Comparison of ENCODE assay signal across 8 cellular contexts in the genomic region with DNA sequence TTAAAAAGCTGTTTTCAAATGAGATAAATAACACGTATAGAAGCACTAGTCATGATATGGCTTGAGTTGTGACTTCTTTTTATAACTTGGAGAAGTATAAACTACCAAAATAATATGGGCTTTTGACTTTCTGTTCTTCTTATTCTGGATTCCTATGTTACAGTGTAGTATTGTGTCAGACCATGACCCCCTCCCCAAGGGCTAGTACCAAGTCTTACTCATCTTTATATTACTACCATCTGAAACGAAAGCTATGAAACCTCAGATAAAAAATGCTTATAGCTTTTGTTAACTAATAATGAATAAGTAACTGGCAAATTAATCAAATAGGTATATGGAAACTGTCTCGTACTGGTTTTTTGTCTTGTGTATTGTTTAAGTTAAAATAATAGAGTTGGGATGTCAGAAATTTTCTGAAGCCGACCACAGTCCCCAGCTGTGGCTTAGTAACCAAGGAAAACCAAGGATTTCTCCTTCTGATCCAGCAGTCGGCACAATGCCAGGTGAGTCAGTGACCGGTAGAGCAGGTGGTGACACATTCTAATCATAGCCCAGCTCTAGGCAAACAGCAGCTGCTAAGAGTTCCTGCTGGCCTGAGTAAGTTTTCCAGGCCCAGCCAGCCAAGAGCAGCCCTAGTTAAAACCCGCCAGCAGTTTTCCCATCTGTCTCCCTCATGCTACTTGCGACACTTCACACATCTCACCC.
DNase-seq lines count a peak whose midpoint lies in the region; ATAC-seq and TF ChIP-seq lines count a peak whose summit lies in the region.

No MANE protein-coding gene starts in this region.

- no peaks in the 10 kb centered on the region for H3K9me3 Mint-ChIP-seq in WTC11
- H3K9me3 Mint-ChIP-seq in T-cell: peaks cover 0 to 5% (median 0%) of the 10 kb centered on the region in 3 donors

- no peaks in the 10 kb centered on the region for H3K27me3 ChIP-seq in AG04450 (ENCODE audit: control insufficient read depth, insufficient read depth, low read length)
- H3K27me3 ChIP-seq in MG63: no peaks in the 10 kb centered on the region

- H3K36me3 ChIP-seq in MG63: no peaks in the 10 kb centered on the region

- H3K27ac ChIP-seq in AG04450 (ENCODE audit: low read depth, low read length): no peak overlapping the region

- H3K4me3 Mint-ChIP-seq in WTC11 (no peak overlapping the region), T-cell (no peak overlapping the region)

- peak; percentile 52 for ATAC-seq in WTC11
- ATAC-seq in GM18907 (IDR thresholded peaks at IDR 0.05; ENCODE audit: unreplicated experiment): no peak
- ATAC-seq in T-cell (replicated peaks in 1 of 4): no peak

- H3K9me3 ChIP-seq in AG04450 (ENCODE audit: control insufficient read depth, insufficient read depth, low read length) (no peaks in the 10 kb centered on the region), MG63 (no peaks in the 10 kb centered on the region)

- no peak overlapping the region for H3K4me3 ChIP-seq in AG04450 (ENCODE audit: low read depth, low read length)
- no peak overlapping the region for H3K4me3 ChIP-seq in MG63

- POLR2A ChIA-PET in AG04450 (lab: Yijun Ruan, JAX) (no interaction called here), WTC11 (lab: Charles Lee) (no interaction called here), T-cell (lab: Charles Lee) (no interaction called here)

- no peak for TF ChIP-seq CTCF in AG04450 (IDR thresholded peaks at IDR 0.05; ENCODE audit: low read depth, low read length)
- TF ChIP-seq CTCF in WTC11 (IDR thresholded peaks at IDR 0.05): no peak

- CTCF ChIA-PET in AG04450 (lab: Charles Lee): interaction anchor here (0.6 kb wide), 1 partner anchor 549 kb away, joined by 3 read pairs; no protein-coding TSS in a partner anchor
- CTCF ChIA-PET in WTC11 (lab: Charles Lee): no interaction called here
- CTCF ChIA-PET in T-cell (lab: Charles Lee): no interaction called here

- H3K36me3 Mint-ChIP-seq in WTC11 (peaks cover 3% of the 10 kb centered on the region; the same call in 1 of the 2 replicates), T-cell (no peaks in the 10 kb centered on the region)

- H3K4me1 Mint-ChIP-seq in WTC11: peaks cover 55% of the 10 kb centered on the region
- no peaks in the 10 kb centered on the region for H3K4me1 Mint-ChIP-seq in T-cell

- H3K27ac Mint-ChIP-seq in WTC11 (peak overlapping the region; percentile 68), T-cell (no peak overlapping the region)

- H3K27me3 Mint-ChIP-seq in WTC11 (ENCODE audit: low read depth): no peaks in the 10 kb centered on the region
- peaks cover 0 to 7% of the 10 kb centered on the region in 2 donors for H3K27me3 Mint-ChIP-seq in T-cell

- DNase-seq in AG04450 (ENCODE audit: low read depth, low spot score) (peak; percentile 2), MG63 (peak; percentile 92), WTC11 (ENCODE audit: low spot score) (no peak), islet precursor cell (peak; percentile 96), SKM-1 treated with dmso at 0.1 percent for 144 hours (lab: John Stamatoyannopoulos, UW; ENCODE audit: unreplicated experiment) (no peak), T-cell (no peak)
- no peak for DNase-seq in stimulated activated CD4-positive, alpha-beta T cell treated with anti-CD3 and anti-CD28 coated beads, Interleukin-15, amount 100 ng/mL, for 24 hours

TF ChIP-seq in WTC11, 78 proteins besides CTCF, POLR2A, EP300 and RAD21 (continues in another document):
- TF ChIP-seq ZNF281 (CRISPR knock-in tag; IDR thresholded peaks at IDR 0.05) (no peak), PRRX2 (CRISPR knock-in tag; IDR thresholded peaks at IDR 0.05) (no peak), NFYB (CRISPR knock-in tag; conservative IDR thresholded peaks at IDR 0.05; ENCODE audit: low read depth) (no peak), JAZF1 (CRISPR knock-in tag; IDR thresholded peaks at IDR 0.05) (no peak)
- TF ChIP-seq, protein P1, sequence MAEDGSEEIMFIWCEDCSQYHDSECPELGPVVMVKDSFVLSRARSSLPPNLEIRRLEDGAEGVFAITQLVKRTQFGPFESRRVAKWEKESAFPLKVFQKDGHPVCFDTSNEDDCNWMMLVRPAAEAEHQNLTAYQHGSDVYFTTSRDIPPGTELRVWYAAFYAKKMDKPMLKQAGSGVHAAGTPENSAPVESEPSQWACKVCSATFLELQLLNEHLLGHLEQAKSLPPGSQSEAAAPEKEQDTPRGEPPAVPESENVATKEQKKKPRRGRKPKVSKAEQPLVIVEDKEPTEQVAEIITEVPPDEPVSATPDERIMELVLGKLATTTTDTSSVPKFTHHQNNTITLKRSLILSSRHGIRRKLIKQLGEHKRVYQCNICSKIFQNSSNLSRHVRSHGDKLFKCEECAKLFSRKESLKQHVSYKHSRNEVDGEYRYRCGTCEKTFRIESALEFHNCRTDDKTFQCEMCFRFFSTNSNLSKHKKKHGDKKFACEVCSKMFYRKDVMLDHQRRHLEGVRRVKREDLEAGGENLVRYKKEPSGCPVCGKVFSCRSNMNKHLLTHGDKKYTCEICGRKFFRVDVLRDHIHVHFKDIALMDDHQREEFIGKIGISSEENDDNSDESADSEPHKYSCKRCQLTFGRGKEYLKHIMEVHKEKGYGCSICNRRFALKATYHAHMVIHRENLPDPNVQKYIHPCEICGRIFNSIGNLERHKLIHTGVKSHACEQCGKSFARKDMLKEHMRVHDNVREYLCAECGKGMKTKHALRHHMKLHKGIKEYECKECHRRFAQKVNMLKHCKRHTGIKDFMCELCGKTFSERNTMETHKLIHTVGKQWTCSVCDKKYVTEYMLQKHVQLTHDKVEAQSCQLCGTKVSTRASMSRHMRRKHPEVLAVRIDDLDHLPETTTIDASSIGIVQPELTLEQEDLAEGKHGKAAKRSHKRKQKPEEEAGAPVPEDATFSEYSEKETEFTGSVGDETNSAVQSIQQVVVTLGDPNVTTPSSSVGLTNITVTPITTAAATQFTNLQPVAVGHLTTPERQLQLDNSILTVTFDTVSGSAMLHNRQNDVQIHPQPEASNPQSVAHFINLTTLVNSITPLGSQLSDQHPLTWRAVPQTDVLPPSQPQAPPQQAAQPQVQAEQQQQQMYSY (CRISPR knock-in tag; IDR thresholded peaks at IDR 0.05): no peak
- TF ChIP-seq, protein P2, sequence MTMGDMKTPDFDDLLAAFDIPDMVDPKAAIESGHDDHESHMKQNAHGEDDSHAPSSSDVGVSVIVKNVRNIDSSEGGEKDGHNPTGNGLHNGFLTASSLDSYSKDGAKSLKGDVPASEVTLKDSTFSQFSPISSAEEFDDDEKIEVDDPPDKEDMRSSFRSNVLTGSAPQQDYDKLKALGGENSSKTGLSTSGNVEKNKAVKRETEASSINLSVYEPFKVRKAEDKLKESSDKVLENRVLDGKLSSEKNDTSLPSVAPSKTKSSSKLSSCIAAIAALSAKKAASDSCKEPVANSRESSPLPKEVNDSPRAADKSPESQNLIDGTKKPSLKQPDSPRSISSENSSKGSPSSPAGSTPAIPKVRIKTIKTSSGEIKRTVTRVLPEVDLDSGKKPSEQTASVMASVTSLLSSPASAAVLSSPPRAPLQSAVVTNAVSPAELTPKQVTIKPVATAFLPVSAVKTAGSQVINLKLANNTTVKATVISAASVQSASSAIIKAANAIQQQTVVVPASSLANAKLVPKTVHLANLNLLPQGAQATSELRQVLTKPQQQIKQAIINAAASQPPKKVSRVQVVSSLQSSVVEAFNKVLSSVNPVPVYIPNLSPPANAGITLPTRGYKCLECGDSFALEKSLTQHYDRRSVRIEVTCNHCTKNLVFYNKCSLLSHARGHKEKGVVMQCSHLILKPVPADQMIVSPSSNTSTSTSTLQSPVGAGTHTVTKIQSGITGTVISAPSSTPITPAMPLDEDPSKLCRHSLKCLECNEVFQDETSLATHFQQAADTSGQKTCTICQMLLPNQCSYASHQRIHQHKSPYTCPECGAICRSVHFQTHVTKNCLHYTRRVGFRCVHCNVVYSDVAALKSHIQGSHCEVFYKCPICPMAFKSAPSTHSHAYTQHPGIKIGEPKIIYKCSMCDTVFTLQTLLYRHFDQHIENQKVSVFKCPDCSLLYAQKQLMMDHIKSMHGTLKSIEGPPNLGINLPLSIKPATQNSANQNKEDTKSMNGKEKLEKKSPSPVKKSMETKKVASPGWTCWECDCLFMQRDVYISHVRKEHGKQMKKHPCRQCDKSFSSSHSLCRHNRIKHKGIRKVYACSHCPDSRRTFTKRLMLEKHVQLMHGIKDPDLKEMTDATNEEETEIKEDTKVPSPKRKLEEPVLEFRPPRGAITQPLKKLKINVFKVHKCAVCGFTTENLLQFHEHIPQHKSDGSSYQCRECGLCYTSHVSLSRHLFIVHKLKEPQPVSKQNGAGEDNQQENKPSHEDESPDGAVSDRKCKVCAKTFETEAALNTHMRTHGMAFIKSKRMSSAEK (CRISPR knock-in tag; IDR thresholded peaks at IDR 0.05; ENCODE audit: borderline replicate concordance): no peak

Comparison
In these comparisons a context has a peak if more than half of its experiments do, and no peak if none do; other contexts are left out.
1. DNase-seq: peak in AG04450 (single experiment), MG63 (single experiment) and islet precursor cell (single experiment); none in WTC11 (single experiment), stimulated activated CD4-positive, alpha-beta T cell treated with anti-CD3 and anti-CD28 coated beads, Interleukin-15, amount 100 ng/mL, for 24 hours (single experiment), SKM-1 treated with dmso at 0.1 percent for 144 hours (single experiment) and T-cell (0 of 34).